Comparison of ENCODE assay signal across 24 cellular contexts in the genomic region with DNA sequence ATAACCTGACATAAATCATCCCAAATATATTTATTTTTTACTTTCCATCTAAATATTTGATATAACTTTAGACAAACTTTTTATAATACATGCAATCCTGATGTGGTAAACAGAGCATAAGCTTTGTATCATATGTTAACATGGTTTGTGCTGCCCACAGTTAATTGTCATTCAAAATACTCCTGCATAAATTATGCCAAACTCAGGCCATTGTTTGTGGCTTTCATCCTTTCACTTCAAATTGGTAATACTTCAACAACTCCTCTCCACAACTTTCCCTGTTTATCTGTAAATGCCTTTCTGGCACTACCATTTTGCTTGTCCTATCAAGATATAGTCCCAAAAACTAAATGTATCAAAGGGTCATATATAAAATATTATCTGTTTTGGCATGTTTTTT.
"Had no signal": no experiment of that assay in that cellular context is flagged by ENCODE, and none has a peak within 500 bp of the region (broad histone marks: within the 10 kb centered on the region; RNA-seq: fewer than 3 reads in every experiment).

No MANE protein-coding gene starts in this region.

- H3K4me3 ChIP-seq: colonic mucosa, esophagus squamous epithelium, lung, ovary, psoas muscle, sigmoid colon, stomach, thyroid gland, vagina had no signal

- H3K27ac ChIP-seq: colonic mucosa, esophagus squamous epithelium, ovary, psoas muscle, sigmoid colon, stomach, thyroid gland, vagina had no signal

- H3K27me3 Mint-ChIP-seq: dendritic cell treated with granulocyte-macrophage colony-stimulating factor and Interleukin-4, amounts not matched to agents 40 ng/mL and 50 ng/mL, for 4 days; memory B cell had no signal

- H3K4me3 Mint-ChIP-seq: dendritic cell treated with granulocyte-macrophage colony-stimulating factor and Interleukin-4, amounts not matched to agents 40 ng/mL and 50 ng/mL, for 4 days; memory B cell; natural killer cell; stimulated activated effector memory CD8-positive, alpha-beta T cell treated with anti-CD3 and anti-CD28 coated beads, Interleukin-12 subunit alpha, Interleukin-12 subunit beta, amount 100 ng/mL, for 72 hours had no signal

- H3K27me3 ChIP-seq: colonic mucosa, esophagus squamous epithelium, ovary, sigmoid colon, stomach, thyroid gland, vagina had no signal

- H3K27ac Mint-ChIP-seq: dendritic cell treated with granulocyte-macrophage colony-stimulating factor and Interleukin-4, amounts not matched to agents 40 ng/mL and 50 ng/mL, for 4 days; memory B cell; natural killer cell; stimulated activated effector memory CD8-positive, alpha-beta T cell treated with anti-CD3 and anti-CD28 coated beads, Interleukin-12 subunit alpha, Interleukin-12 subunit beta, amount 100 ng/mL, for 72 hours had no signal

- H3K36me3 Mint-ChIP-seq: memory B cell; natural killer cell; stimulated activated effector memory CD8-positive, alpha-beta T cell treated with anti-CD3 and anti-CD28 coated beads, Interleukin-12 subunit alpha, Interleukin-12 subunit beta, amount 100 ng/mL, for 72 hours had no signal

- DNase-seq: colonic mucosa; effector CD8-positive, alpha-beta T cell; erythroblast; esophagus squamous epithelium; foreskin melanocyte; glutamatergic neuron; natural killer cell; occipital lobe; ovary; posterior cingulate gyrus; psoas muscle; right cardiac atrium; sigmoid colon; stimulated activated CD4-positive, alpha-beta T cell treated with anti-CD3 and anti-CD28 coated beads, Interleukin-2, amount 100 ng/mL, for 24 hours; stimulated activated CD4-positive, alpha-beta T cell treated with anti-CD3 and anti-CD28 coated beads, Interleukin-4, amount 100 ng/mL, for 24 hours; stimulated activated naive CD4-positive, alpha-beta T cell treated with Interleukin-2 at 50 U/mL for 16 hours; stomach; thyroid gland; trophoblast cell had no signal

- ATAC-seq: natural killer cell; psoas muscle; right cardiac atrium; stimulated activated effector memory CD8-positive, alpha-beta T cell treated with anti-CD3 and anti-CD28 coated beads, Interleukin-12 subunit alpha, Interleukin-12 subunit beta, amount 100 ng/mL, for 72 hours had no signal

- H3K9me3 Mint-ChIP-seq: dendritic cell treated with granulocyte-macrophage colony-stimulating factor and Interleukin-4, amounts not matched to agents 40 ng/mL and 50 ng/mL, for 4 days; memory B cell; stimulated activated effector memory CD8-positive, alpha-beta T cell treated with anti-CD3 and anti-CD28 coated beads, Interleukin-12 subunit alpha, Interleukin-12 subunit beta, amount 100 ng/mL, for 72 hours had no signal

- H3K4me1 Mint-ChIP-seq: memory B cell; natural killer cell; stimulated activated effector memory CD8-positive, alpha-beta T cell treated with anti-CD3 and anti-CD28 coated beads, Interleukin-12 subunit alpha, Interleukin-12 subunit beta, amount 100 ng/mL, for 72 hours had no signal

- H3K36me3 ChIP-seq: colonic mucosa, esophagus squamous epithelium, ovary, sigmoid colon, stomach, thyroid gland, vagina had no signal

- H3K4me1 ChIP-seq: colonic mucosa, esophagus squamous epithelium, psoas muscle, sigmoid colon, stomach, thyroid gland, vagina had no signal

- H3K9me3 ChIP-seq: colonic mucosa, esophagus squamous epithelium, ovary, psoas muscle, sigmoid colon, thyroid gland, vagina had no signal
